ENCODE assay signal across 8 cellular contexts in genomic region chr1:185045793-185046441, GRCh38. TPM values are rescaled to one million over a fixed set of nuclear protein-coding genes. Genes with fewer than 3 reads are reported as not detected.
DNase-seq lines count a peak whose midpoint lies in the region; ATAC-seq lines count a peak whose summit lies in the region.

No MANE protein-coding gene starts in this region.

- peaks cover 21% of the 10 kb centered on the region for H3K4me1 ChIP-seq in CD4-positive, CD25-positive, alpha-beta regulatory T cell (ENCODE audit: control insufficient read depth, insufficient read depth, low read length, poor library complexity, severe bottlenecking)

- in situ Hi-C loops in T47D (cut with HindIII; ENCODE audit: low pct_unique_long_range_greater_than_20kb, low sequenced_read_pairs), result no loop called here

- peak overlapping the region; percentile 95 for H3K4me3 ChIP-seq in CD4-positive, CD25-positive, alpha-beta regulatory T cell (ENCODE audit: low read depth, low read length)
- H3K4me3 ChIP-seq in SK-N-MC, result peak overlapping the region; percentile 88

- peak overlapping the region; percentile 77 for H3K27ac ChIP-seq in CD4-positive, CD25-positive, alpha-beta regulatory T cell (ENCODE audit: insufficient read depth, low read length, poor library complexity, severe bottlenecking)
- peak overlapping the region; percentile 27 for H3K27ac ChIP-seq in SK-N-MC

- H3K4me1 Mint-ChIP-seq in CD4-positive, CD25-positive, alpha-beta regulatory T cell, result peaks cover 32 to 54% (median 43%) of the 10 kb centered on the region in 4 donors
- peaks cover 41 to 56% of the 10 kb centered on the region in 2 donors for H3K4me1 Mint-ChIP-seq in immature natural killer cell

- peak overlapping the region; percentile 92 to 97 (median 94) for H3K4me3 Mint-ChIP-seq in CD4-positive, CD25-positive, alpha-beta regulatory T cell
- peak overlapping the region; percentile 87 to 98 (median 95) for H3K4me3 Mint-ChIP-seq in immature natural killer cell

- H3K27me3 ChIP-seq in CD4-positive, CD25-positive, alpha-beta regulatory T cell (ENCODE audit: control insufficient read depth, insufficient read depth, low read length), result no peaks in the 10 kb centered on the region

- H3K9me3 ChIP-seq in CD4-positive, CD25-positive, alpha-beta regulatory T cell (ENCODE audit: control insufficient read depth in 2 of 2, low read length in 2 of 2), result no peaks in the 10 kb centered on the region
- H3K9me3 ChIP-seq in SK-N-MC (ENCODE audit: low read depth, low read length), result no peaks in the 10 kb centered on the region; the same call in 1 of the 2 replicates

- no peaks in the 10 kb centered on the region for H3K36me3 ChIP-seq in CD4-positive, CD25-positive, alpha-beta regulatory T cell (ENCODE audit: control insufficient read depth, insufficient read depth, low read length)
- no peaks in the 10 kb centered on the region; the same call in 1 of the 2 replicates for H3K36me3 ChIP-seq in SK-N-MC (ENCODE audit: insufficient read depth, low read length)

- no peaks in the 10 kb centered on the region for H3K36me3 Mint-ChIP-seq in CD4-positive, CD25-positive, alpha-beta regulatory T cell
- H3K36me3 Mint-ChIP-seq in immature natural killer cell, result no peaks in the 10 kb centered on the region

- peak in 1 of 2 donors; percentile 6 for ATAC-seq in CD4-positive, CD25-positive, alpha-beta regulatory T cell (ENCODE audit: low read depth in 2 of 2)
- peak; percentile 32 for ATAC-seq in GM19351 (IDR thresholded peaks at IDR 0.05; ENCODE audit: unreplicated experiment)
- peak; percentile 42 for ATAC-seq in HG03460 (IDR thresholded peaks at IDR 0.05; ENCODE audit: unreplicated experiment)

- DNase-seq in CD4-positive, CD25-positive, alpha-beta regulatory T cell, result peak in 1 of 3 donors; percentile 45
- DNase-seq in SK-N-MC (ENCODE audit: low read depth, low spot score), result no peak
- DNase-seq in T47D (ENCODE audit: low read depth in 1 of 2, low spot score in 1 of 2), result peak; percentile 29 to 61
- DNase-seq in immature natural killer cell, result peak; percentile 19 to 34 (median 19)
- DNase-seq in stimulated activated CD4-positive, alpha-beta T cell treated with anti-CD3 and anti-CD28 coated beads, Interleukin-15, amount 100 ng/mL, for 24 hours, result peak; percentile 62
- DNase-seq in NOMO-1 treated with dmso at 0.1 percent for 144 hours (lab: John Stamatoyannopoulos, UW; ENCODE audit: unreplicated experiment), result no peak

- H3K27me3 Mint-ChIP-seq in CD4-positive, CD25-positive, alpha-beta regulatory T cell, result peaks cover 4% of the 10 kb centered on the region
- peaks cover 0 to 11% (median 5%) of the 10 kb centered on the region in 3 donors for H3K27me3 Mint-ChIP-seq in immature natural killer cell (ENCODE audit: low read depth in 3 of 3)

- H3K9ac ChIP-seq in SK-N-MC (ENCODE audit: insufficient read length), result peak overlapping the region; percentile 74

- H3K27ac Mint-ChIP-seq in CD4-positive, CD25-positive, alpha-beta regulatory T cell, result peak overlapping the region; percentile 90 to 94 (median 93)
- H3K27ac Mint-ChIP-seq in immature natural killer cell, result peak overlapping the region; percentile 73 to 95 (median 90)

- peaks cover 0 to 1% (median 0%) of the 10 kb centered on the region in 7 donors for H3K9me3 Mint-ChIP-seq in CD4-positive, CD25-positive, alpha-beta regulatory T cell
- no peaks in the 10 kb centered on the region for H3K9me3 Mint-ChIP-seq in immature natural killer cell

RNA-seq across cellular contexts. Expression of gene RNF2, which starts 0.6 kb away (rescaled TPM):
- total RNA-seq in CD4-positive, CD25-positive, alpha-beta regulatory T cell, result 17.1 TPM
- polyA plus RNA-seq in CD4-positive, CD25-positive, alpha-beta regulatory T cell, result 10 to 100 TPM; 16.4 to 33.3 (median 28.2) TPM
- polyA plus RNA-seq in immature natural killer cell, result 10 to 100 TPM; 19.1 to 27.6 (median 25.1) TPM

Comparison
In these comparisons a context has a peak if more than half of its experiments do, and no peak if none do; other contexts are left out.
1. DNase-seq: peak in T47D (2 of 2), immature natural killer cell (3 of 3) and stimulated activated CD4-positive, alpha-beta T cell treated with anti-CD3 and anti-CD28 coated beads, Interleukin-15, amount 100 ng/mL, for 24 hours (single experiment); none in SK-N-MC (single experiment) and NOMO-1 treated with dmso at 0.1 percent for 144 hours (single experiment).